7 cellular contexts compared by ENCODE assay signal in the genomic region with DNA sequence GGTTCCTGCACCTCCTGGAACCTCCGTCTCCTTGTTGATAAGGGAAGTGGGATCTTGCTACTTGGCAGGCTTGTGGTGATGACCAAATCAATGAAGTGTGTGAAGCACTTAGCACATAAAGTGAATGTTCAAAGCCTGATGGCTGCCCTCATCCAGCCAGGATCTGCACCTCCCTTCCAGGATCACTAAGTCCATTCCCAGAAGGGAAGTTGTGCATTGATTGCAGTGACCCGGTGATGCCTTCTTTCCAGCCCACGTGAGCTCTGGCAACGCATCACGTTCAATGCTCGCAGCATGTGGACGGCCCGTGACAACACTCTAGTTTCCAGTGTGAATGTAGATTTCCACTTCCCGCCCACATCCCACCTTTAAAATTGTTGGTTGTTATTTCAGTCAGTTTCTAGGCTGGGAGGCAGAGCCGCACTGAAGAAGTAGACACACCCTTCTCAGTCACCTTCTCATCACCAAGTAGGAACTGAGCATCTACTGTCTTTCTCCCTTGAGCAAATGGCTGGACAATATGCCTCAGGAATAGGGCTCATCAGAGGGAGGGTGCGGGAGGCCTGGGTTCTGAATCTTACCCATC. TPM values are rescaled to one million over a fixed set of nuclear protein-coding genes. Genes with fewer than 3 reads are reported as not detected.
DNase-seq lines count a peak whose midpoint lies in the region; ATAC-seq, FAIRE-seq and TF ChIP-seq lines count a peak whose summit lies in the region.
"Not testable (repeated sequence)": the region's sequence is repeated elsewhere in the genome, so short reads cannot be mapped to it uniquely, and the experiment has no call there.
"Had no signal": no experiment of that assay in that cellular context is flagged by ENCODE, and none has a peak within 500 bp of the region (broad histone marks: within the 10 kb centered on the region; RNA-seq: fewer than 3 reads in every experiment).

No MANE protein-coding gene starts in this region.

- intact Hi-C loops in activated CD4-positive, alpha-beta T cell treated with anti-CD3 and anti-CD28 coated beads for 36 hours (cut with DNase I, micrococcal nuclease); mucosa of descending colon (cut with DNase I, micrococcal nuclease): not testable (repeated sequence)

- not testable (repeated sequence) for TF ChIP-seq EP300 in gastroesophageal sphincter (IDR thresholded peaks at IDR 0.05)

- H3K4me3 ChIP-seq in gastroesophageal sphincter, mucosa of descending colon: not testable (repeated sequence)

- TF ChIP-seq CTCF in gastroesophageal sphincter (IDR thresholded peaks at IDR 0.05); mucosa of descending colon (IDR thresholded peaks at IDR 0.05): not testable (repeated sequence)

- H3K27ac ChIP-seq in gastroesophageal sphincter: not testable (repeated sequence)

- not testable (repeated sequence) for H3K27ac Mint-ChIP-seq in activated CD4-positive, alpha-beta T cell treated with anti-CD3 and anti-CD28 coated beads for 36 hours; activated naive CD8-positive, alpha-beta T cell treated with anti-CD3 and anti-CD28 coated beads, Interleukin-2, amount 50 U/mL, for 24 hours

- not testable (repeated sequence) for DNase-seq in GM12892 (ENCODE audit: insufficient read length); activated CD4-positive, alpha-beta T cell treated with anti-CD3 and anti-CD28 coated beads for 36 hours; activated naive CD8-positive, alpha-beta T cell treated with anti-CD3 and anti-CD28 coated beads, Interleukin-2, amount 50 U/mL, for 24 hours; mucosa of descending colon

- not testable (repeated sequence) for H3K9me3 ChIP-seq in gastroesophageal sphincter, mucosa of descending colon

- H3K4me1 Mint-ChIP-seq in activated CD4-positive, alpha-beta T cell treated with anti-CD3 and anti-CD28 coated beads for 36 hours; activated naive CD8-positive, alpha-beta T cell treated with anti-CD3 and anti-CD28 coated beads, Interleukin-2, amount 50 U/mL, for 24 hours: not testable (repeated sequence)

- not testable (repeated sequence) for H3K36me3 ChIP-seq in gastroesophageal sphincter; mucosa of descending colon (ENCODE audit: low read depth)

- H3K36me3 Mint-ChIP-seq in activated CD4-positive, alpha-beta T cell treated with anti-CD3 and anti-CD28 coated beads for 36 hours (ENCODE audit: low read depth); activated naive CD8-positive, alpha-beta T cell treated with anti-CD3 and anti-CD28 coated beads, Interleukin-2, amount 50 U/mL, for 24 hours (ENCODE audit: low read depth): not testable (repeated sequence)

- H3K27me3 ChIP-seq in gastroesophageal sphincter: not testable (repeated sequence)

- H3K27me3 Mint-ChIP-seq in activated CD4-positive, alpha-beta T cell treated with anti-CD3 and anti-CD28 coated beads for 36 hours; activated naive CD8-positive, alpha-beta T cell treated with anti-CD3 and anti-CD28 coated beads, Interleukin-2, amount 50 U/mL, for 24 hours: not testable (repeated sequence)

- not testable (repeated sequence) for H3K9me3 Mint-ChIP-seq in activated CD4-positive, alpha-beta T cell treated with anti-CD3 and anti-CD28 coated beads for 36 hours (ENCODE audit: low read depth); activated naive CD8-positive, alpha-beta T cell treated with anti-CD3 and anti-CD28 coated beads, Interleukin-2, amount 50 U/mL, for 24 hours

- POLR2A ChIA-PET in activated CD4-positive, alpha-beta T cell treated with anti-CD3 and anti-CD28 coated beads for 36 hours (lab: Charles Lee): not testable (repeated sequence)

- CTCF ChIA-PET in activated CD4-positive, alpha-beta T cell treated with anti-CD3 and anti-CD28 coated beads for 36 hours (lab: Charles Lee): not testable (repeated sequence)

- ATAC-seq in activated CD4-positive, alpha-beta T cell treated with anti-CD3 and anti-CD28 coated beads for 36 hours: peak; percentile 68
- ATAC-seq in activated naive CD8-positive, alpha-beta T cell treated with anti-CD3 and anti-CD28 coated beads, Interleukin-2, amount 50 U/mL, for 24 hours: peak; percentile 65
- ATAC-seq in gastroesophageal sphincter: peak; percentile 30
- peak; percentile 59 for ATAC-seq in mucosa of descending colon

- not testable (repeated sequence) for TF ChIP-seq POLR2A in GM12892 (IDR thresholded peaks at IDR 0.05; ENCODE audit: low read depth, low read length); gastroesophageal sphincter (IDR thresholded peaks at IDR 0.05)

- no CpG with 5 or more reads among the region's 11 CpGs for WGBS in gastroesophageal sphincter (ENCODE audit: low coverage in 1 of 2), 2 donors

- not testable (repeated sequence) for H3K4me3 Mint-ChIP-seq in activated CD4-positive, alpha-beta T cell treated with anti-CD3 and anti-CD28 coated beads for 36 hours; activated naive CD8-positive, alpha-beta T cell treated with anti-CD3 and anti-CD28 coated beads, Interleukin-2, amount 50 U/mL, for 24 hours

- peak; percentile 64 for FAIRE-seq in GM12892 (lab: Jason Lieb, UNC)

- H3K4me1 ChIP-seq in gastroesophageal sphincter; mucosa of descending colon (ENCODE audit: low read depth): not testable (repeated sequence)

RNA-seq across cellular contexts. Expression of a gene that starts 6.2 kb away (rescaled TPM):
- polyA plus RNA-seq in GM12892 (2012; ENCODE audit: missing spikeins): 3.1 TPM
- not detected for total RNA-seq in activated CD4-positive, alpha-beta T cell treated with anti-CD3 and anti-CD28 coated beads for 36 hours
- total RNA-seq in gastroesophageal sphincter (not detected), mucosa of descending colon (10 to 100 TPM; 23.7 to 91.5 (median 53.9) TPM)
- total RNA-seq: Caco-2; CD4-positive, alpha-beta T cell had no signal

Comparison
In these comparisons a context has a peak if more than half of its experiments do, and no peak if none do; other contexts are left out.
1. RNA of a gene that starts 6.2 kb away (total RNA-seq): 23.7 to 91.5 TPM in mucosa of descending colon; not detected in activated CD4-positive, alpha-beta T cell treated with anti-CD3 and anti-CD28 coated beads for 36 hours and not detected in gastroesophageal sphincter; every median in the first group is over 10 times any median in the second.
2. Peak in every context shown above with its lines, with median percentiles within 50 percentile points of each other: ATAC-seq.